In the genomic region with DNA sequence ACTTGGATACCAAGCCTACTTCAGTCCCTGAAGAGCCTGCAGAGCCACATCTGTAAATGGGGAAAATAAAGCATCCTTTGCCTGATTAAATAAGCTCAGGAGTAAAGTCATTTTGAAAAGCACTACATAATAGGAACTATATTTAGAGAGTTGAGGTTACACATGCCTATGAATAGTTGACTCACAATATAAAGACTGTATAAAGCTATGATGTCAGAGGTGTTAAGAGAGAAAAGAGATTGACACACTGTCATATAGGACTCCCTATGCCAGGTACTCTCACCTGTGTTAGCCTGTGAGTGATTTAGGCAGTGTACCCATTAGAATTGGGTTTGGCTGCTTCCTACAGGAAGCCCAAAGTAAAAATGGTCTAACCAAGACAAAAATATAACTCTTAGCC, we compare ENCODE assay signal across 31 cellular contexts.
"Had no signal": no experiment of that assay in that cellular context is flagged by ENCODE, and none has a peak within 500 bp of the region (broad histone marks: within the 10 kb centered on the region; RNA-seq: fewer than 3 reads in every experiment).

No MANE protein-coding gene starts in this region.

- H3K4me1 Mint-ChIP-seq: activated naive CD4-positive, alpha-beta T cell treated with anti-CD3 and anti-CD28 coated beads, Interleukin-2, amount 50 U/mL, for 24 hours; central memory CD8-positive, alpha-beta T cell had no signal

- H3K27me3 ChIP-seq: body of pancreas, cardiac muscle cell, dorsolateral prefrontal cortex had no signal

- ATAC-seq: activated CD8-positive, alpha-beta T cell treated with anti-CD3 and anti-CD28 coated beads for 36 hours; body of pancreas; esophagus mucosa; T-helper 17 cell had no signal

- H3K4me3 Mint-ChIP-seq: activated CD8-positive, alpha-beta T cell treated with anti-CD3 and anti-CD28 coated beads for 36 hours; activated naive CD4-positive, alpha-beta T cell treated with anti-CD3 and anti-CD28 coated beads, Interleukin-2, amount 50 U/mL, for 24 hours; central memory CD8-positive, alpha-beta T cell; dendritic cell treated with granulocyte-macrophage colony-stimulating factor and Interleukin-4, amounts not matched to agents 40 ng/mL and 50 ng/mL, for 4 days; endodermal cell; T-helper 17 cell; T-helper 2 cell treated with Interferon-gamma antibody and Interleukin-4, amounts not matched to agents 5 μg/mL and 100 μg/mL, for 36 hours had no signal

- H3K9me3 Mint-ChIP-seq: activated CD8-positive, alpha-beta T cell treated with anti-CD3 and anti-CD28 coated beads for 36 hours; activated naive CD4-positive, alpha-beta T cell treated with anti-CD3 and anti-CD28 coated beads, Interleukin-2, amount 50 U/mL, for 24 hours; central memory CD8-positive, alpha-beta T cell; dendritic cell treated with granulocyte-macrophage colony-stimulating factor and Interleukin-4, amounts not matched to agents 40 ng/mL and 50 ng/mL, for 4 days; endodermal cell; T-helper 2 cell treated with Interferon-gamma antibody and Interleukin-4, amounts not matched to agents 5 μg/mL and 100 μg/mL, for 36 hours had no signal

- FAIRE-seq: frontal cortex had no signal

- H3K4me3 ChIP-seq: adrenal gland, body of pancreas, cardiac muscle cell, coronary artery, dorsolateral prefrontal cortex had no signal

- H3K27ac Mint-ChIP-seq: activated CD8-positive, alpha-beta T cell treated with anti-CD3 and anti-CD28 coated beads for 36 hours; activated naive CD4-positive, alpha-beta T cell treated with anti-CD3 and anti-CD28 coated beads, Interleukin-2, amount 50 U/mL, for 24 hours; dendritic cell treated with granulocyte-macrophage colony-stimulating factor and Interleukin-4, amounts not matched to agents 40 ng/mL and 50 ng/mL, for 4 days; endodermal cell; T-helper 17 cell; T-helper 2 cell treated with Interferon-gamma antibody and Interleukin-4, amounts not matched to agents 5 μg/mL and 100 μg/mL, for 36 hours had no signal

- H3K36me3 ChIP-seq: adrenal gland, cardiac muscle cell had no signal

- H3K36me3 Mint-ChIP-seq: activated naive CD4-positive, alpha-beta T cell treated with anti-CD3 and anti-CD28 coated beads, Interleukin-2, amount 50 U/mL, for 24 hours had no signal

- DNase-seq: activated CD4-positive, alpha-beta T cell treated with anti-CD3 and anti-CD28 coated beads for 48 hours; activated CD4-positive, alpha-beta T cell treated with anti-CD3 and anti-CD28 coated beads, Interleukin-2, amount 50 U/mL, for 1 hour; activated CD4-positive, alpha-beta T cell treated with anti-CD3 and anti-CD28 coated beads, Interleukin-2, amount 50 U/mL, for 48 hours; activated CD4-positive, CD25-positive, alpha-beta regulatory T cell; activated CD4-positive, CD25-positive, alpha-beta regulatory T cell treated with anti-CD3 and anti-CD28 coated beads, Interleukin-2, amount 50 U/mL, for 72 hours; activated CD8-positive, alpha-beta memory T cell treated with anti-CD3 and anti-CD28 coated beads for 24 hours; activated CD8-positive, alpha-beta T cell treated with anti-CD3 and anti-CD28 coated beads for 36 hours; activated effector memory CD4-positive, alpha-beta T cell treated with Interleukin-2 at 50 U/mL for 16 hours; activated gamma-delta T cell treated with Interleukin-2 at 50 U/mL for 16 hours; activated naive CD4-positive, alpha-beta T cell treated with Interleukin-2 at 50 U/mL for 16 hours; activated T-cell treated with anti-CD3 and anti-CD28 coated beads, Interleukin-2, amount 50 U/mL, for 48 hours; adrenal gland; amygdala; aorta; body of pancreas; dorsolateral prefrontal cortex; effector memory CD4-positive, alpha-beta T cell; endodermal cell; foreskin fibroblast; head of caudate nucleus; T-helper 1 cell; T-helper 17 cell; T1000 had no signal
